In the genomic region with DNA sequence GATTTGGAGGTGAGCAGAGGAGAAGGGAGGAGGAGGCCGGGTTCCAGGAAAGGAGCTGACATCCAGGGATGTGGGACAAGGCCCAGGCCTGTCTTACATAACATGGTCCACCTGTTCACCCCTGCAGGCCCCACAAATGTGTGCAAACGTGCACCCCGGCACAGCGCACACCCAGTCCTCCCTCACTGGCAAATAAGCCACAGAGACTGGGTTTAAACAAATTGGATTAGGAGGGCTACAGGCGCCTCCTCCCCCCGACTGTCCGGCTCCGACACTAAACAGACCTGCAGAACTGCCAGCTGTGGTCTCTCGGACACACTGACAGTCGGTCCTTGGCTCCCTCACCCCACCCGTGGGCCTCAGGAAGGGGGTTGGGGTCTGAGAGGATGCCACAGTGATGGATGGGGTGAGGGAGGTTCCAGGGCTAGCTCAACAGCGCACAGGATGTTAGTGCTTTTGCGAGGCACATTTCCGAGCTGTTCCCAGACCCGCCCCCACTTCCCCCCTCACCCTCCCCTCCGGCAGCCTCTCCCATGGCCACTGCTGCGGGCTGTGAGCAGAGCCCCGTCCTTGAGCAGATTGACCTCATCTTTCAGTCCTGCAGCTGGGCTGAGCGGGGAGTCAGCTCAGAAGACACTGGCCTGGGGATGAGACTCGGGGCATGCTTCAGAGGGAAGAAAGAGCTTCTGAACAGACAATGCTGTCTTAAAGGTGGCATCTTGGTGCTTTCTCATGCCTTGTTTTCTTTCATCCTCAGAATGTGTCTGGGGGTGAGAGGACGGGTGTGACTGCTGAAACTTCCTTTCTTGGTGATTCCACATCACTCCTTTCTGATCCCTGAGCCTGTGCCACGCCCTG, we compare ENCODE assay signal across 8 cellular contexts. TPM values are rescaled to one million over a fixed set of nuclear protein-coding genes. Genes with fewer than 3 reads are reported as not detected.
A peak's percentile ranks its signal among the peaks of the same experiment; 100 is the strongest.
DNase-seq lines count a peak whose midpoint lies in the region; ATAC-seq, FAIRE-seq and TF ChIP-seq lines count a peak whose summit lies in the region.

No MANE protein-coding gene starts in this region.

- peak overlapping the region in 1 of 2 donors; percentile 79 for H3K27ac ChIP-seq in ovary

- H3K27me3 Mint-ChIP-seq in T-cell, result peaks cover 0 to 4% of the 10 kb centered on the region in 2 donors
- H3K27me3 Mint-ChIP-seq in glutamatergic neuron (ENCODE audit: unreplicated experiment), result peaks cover 7% of the 10 kb centered on the region

- H3K4me1 Mint-ChIP-seq in T-cell (peaks cover 3 to 15% (median 4%) of the 10 kb centered on the region in 3 donors), glutamatergic neuron (ENCODE audit: low read depth, unreplicated experiment) (peaks cover 15% of the 10 kb centered on the region)

- FAIRE-seq in D721Med (lab: Jason Lieb, UNC), result no peak

- no peak overlapping the region for H3K4me3 ChIP-seq in ovary

- WGBS in ovary, 3 donors, result 2 to 3% (median 2%) methylated on average over 21 to 22 of the region's 22 CpGs

- H3K36me3 Mint-ChIP-seq in T-cell, result no peaks in the 10 kb centered on the region
- no peaks in the 10 kb centered on the region for H3K36me3 Mint-ChIP-seq in glutamatergic neuron (ENCODE audit: unreplicated experiment)

- DNase-seq in D721Med (ENCODE audit: insufficient read length, low spot score) (peak; percentile 81), T-cell (peak in 8 of 34 experiments; percentile 5 to 41 (median 20)), glutamatergic neuron (peak; percentile 64), ovary (peak; percentile 89 to 96 (median 90)), NCI-H345 (lab: John Stamatoyannopoulos, UW) (no peak), GOT3 (lab: John Stamatoyannopoulos, UW) (no peak), activated gamma-delta T cell (lab: John Stamatoyannopoulos, UW) (no peak), mesenteric fat pad (ENCODE audit: low spot score) (no peak)

- ATAC-seq in T-cell (replicated peaks in 1 of 4), result peak; percentile 61 to 78 (median 72)

- no peaks in the 10 kb centered on the region for H3K36me3 ChIP-seq in ovary

- POLR2A ChIA-PET in T-cell (lab: Charles Lee), result interaction anchor here in 1 of 2 donors (0.7 kb wide), 1 partner anchor 21 kb away, joined by 8 read pairs; no protein-coding TSS in a partner anchor

- no peak overlapping the region for H3K27ac Mint-ChIP-seq in T-cell
- H3K27ac Mint-ChIP-seq in glutamatergic neuron (ENCODE audit: unreplicated experiment), result peak overlapping the region; percentile 70

- peaks cover 46% of the 10 kb centered on the region for H3K4me1 ChIP-seq in ovary (ENCODE audit: insufficient read depth)

- intact Hi-C loops in ovary (cut with DNase I), result loop anchor here in 1 of 4 donors (5.0 kb wide), 1 partner anchor 40 kb away; no protein-coding TSS in a partner anchor

- no peaks in the 10 kb centered on the region for H3K9me3 ChIP-seq in ovary

- TF ChIP-seq CTCF in D721Med (IDR thresholded peaks at IDR 0.05; ENCODE audit: insufficient read depth, missing control alignments), result no peak
- TF ChIP-seq CTCF in glutamatergic neuron (IDR thresholded peaks at IDR 0.05; ENCODE audit: partially characterized antibody, unreplicated experiment), result no peak
- TF ChIP-seq CTCF in ovary (IDR thresholded peaks at IDR 0.05), result no peak

- CTCF ChIA-PET in T-cell (lab: Charles Lee), result interaction anchor here in 1 of 2 donors (0.6 to 0.7 kb wide), 2 partner anchors 132 to 142 kb away, joined by 4 read pairs; no protein-coding TSS in a partner anchor

- H3K9me3 Mint-ChIP-seq in T-cell (no peaks in the 10 kb centered on the region), glutamatergic neuron (ENCODE audit: unreplicated experiment) (peaks cover 4% of the 10 kb centered on the region)

- no peak for TF ChIP-seq EP300 in ovary (IDR thresholded peaks at IDR 0.05)

- TF ChIP-seq POLR2A in ovary (IDR thresholded peaks at IDR 0.05), result no peak

- H3K27me3 ChIP-seq in ovary, result no peaks in the 10 kb centered on the region

- H3K4me3 Mint-ChIP-seq in T-cell, result peak overlapping the region in 1 of 3 donors; percentile 42
- peak overlapping the region; percentile 65 for H3K4me3 Mint-ChIP-seq in glutamatergic neuron (ENCODE audit: unreplicated experiment)

RNA-seq across cellular contexts. Expression of a gene that starts 43.6 kb away (rescaled TPM):
- total RNA-seq in T-cell, result not detected
- 0.88 TPM for total RNA-seq in glutamatergic neuron (ENCODE audit: unreplicated experiment)
- total RNA-seq in ovary, result under 1 TPM in 2 of 7 donors, not detected in 5; 0.47 to 0.54 TPM
- 1 to 10 TPM in 1 of 2 donors, not detected in 1; 1.7 TPM for polyA plus RNA-seq in ovary
- total RNA-seq in mesenteric fat pad, result not detected

Comparison
In these comparisons a context has a peak if more than half of its experiments do, and no peak if none do; other contexts are left out.
1. DNase-seq: peak in D721Med (single experiment), glutamatergic neuron (single experiment) and ovary (5 of 5); none in NCI-H345 (single experiment), GOT3 (single experiment), activated gamma-delta T cell (single experiment) and mesenteric fat pad (single experiment).